In genomic region chr5:156076912-156077311, GRCh38 we compare ENCODE assay signal across 34 cellular contexts.
A peak's percentile ranks its signal among the peaks of the same experiment; 100 is the strongest.
DNase-seq lines count a peak whose midpoint lies in the region; ATAC-seq, FAIRE-seq and TF ChIP-seq lines count a peak whose summit lies in the region.
"Had no signal": no experiment of that assay in that cellular context is flagged by ENCODE, and none has a peak within 500 bp of the region (broad histone marks: within the 10 kb centered on the region; RNA-seq: fewer than 3 reads in every experiment).

No MANE protein-coding gene starts in this region.

- 2% methylated on average over 4 of the region's 4 CpGs for WGBS in HepG2 (ENCODE audit: low lambda C conversion rate)
- WGBS in right lobe of liver (ENCODE audit: insufficient coverage, low coverage, low lambda C conversion rate, missing lambda C conversion rate) = 48% methylated on average over 4 of the region's 4 CpGs
- WGBS in K562 (ENCODE audit: insufficient coverage, low coverage, missing lambda C conversion rate) = 0% methylated on average over 4 of the region's 4 CpGs

- no peak overlapping the region for H3K4me3 Mint-ChIP-seq in stimulated activated naive CD8-positive, alpha-beta T cell treated with anti-CD3 and anti-CD28 coated beads, Interleukin-15, amount 100 ng/mL, for 72 hours
- H3K4me3 Mint-ChIP-seq: B cell; CD14-positive monocyte; CD4-positive, alpha-beta memory T cell; CD4-positive, alpha-beta T cell; CD4-positive, CD25-positive, alpha-beta regulatory T cell; CD8-positive, alpha-beta memory T cell; CD8-positive, alpha-beta T cell had no signal

- intact Hi-C loops in HepG2 (cut with micrococcal nuclease; ENCODE audit: unreplicated experiment) = no loop called here
- intact Hi-C loops in right lobe of liver (cut with DNase I) = no loop called here
- intact Hi-C loops in K562 (cut with micrococcal nuclease) = no loop called here

- H3K36me3 ChIP-seq in HepG2 (replicated peaks in 1 of 2; ENCODE audit: control insufficient read depth in 1 of 2, insufficient read depth in 2 of 2, low read length in 2 of 2) (no peaks in the 10 kb centered on the region), right lobe of liver (no peaks in the 10 kb centered on the region), K562 (ENCODE audit: control insufficient read depth, insufficient read depth, low read length) (no peaks in the 10 kb centered on the region)
- H3K36me3 ChIP-seq: BE2C; BLaER1; BLaER1 treated with 17β-estradiol and CSF1 and Interleukin-3, amounts not matched to agents 10 nM and 100 nM had no signal

- CTCF ChIA-PET in HepG2 (lab: Yijun Ruan, JAX; ENCODE audit: low intra/inter-chr PET ratio, low total read pairs) (no interaction called here), K562 (lab: Yijun Ruan, JAX; ENCODE audit: low intra/inter-chr PET ratio) (no interaction called here)

- no peak for FAIRE-seq in HepG2 (lab: Jason Lieb, UNC)
- FAIRE-seq in K562 (lab: Jason Lieb, UNC) = no peak
- FAIRE-seq: A204.1, D721Med had no signal

- H2AFZ ChIP-seq in HepG2 (ENCODE audit: low read length) (no peak overlapping the region), K562 (ENCODE audit: low read depth, low read length) (no peak overlapping the region)

- H3K27me3 ChIP-seq in HepG2 (ENCODE audit: control insufficient read depth in 1 of 2, insufficient read depth in 2 of 2, low read length in 2 of 2) (no peaks in the 10 kb centered on the region), right lobe of liver (no peaks in the 10 kb centered on the region), K562 (ENCODE audit: control insufficient read depth in 2 of 2, insufficient read depth in 2 of 2, low read length in 2 of 2) (no peaks in the 10 kb centered on the region)
- H3K27me3 ChIP-seq: BE2C; BLaER1; BLaER1 treated with 17β-estradiol and CSF1 and Interleukin-3, amounts not matched to agents 10 nM and 100 nM had no signal

- ATAC-seq in HepG2 (no peak), right lobe of liver (no peak), K562 (no peak)
- ATAC-seq in stimulated activated naive CD8-positive, alpha-beta T cell treated with anti-CD3 and anti-CD28 coated beads, Interleukin-15, amount 100 ng/mL, for 72 hours = no peak
- ATAC-seq: A549; CD8-positive, alpha-beta T cell had no signal

- H3K79me2 ChIP-seq in HepG2 (ENCODE audit: insufficient read depth, low read length) = no peaks in the 10 kb centered on the region
- H3K79me2 ChIP-seq in K562 (ENCODE audit: control insufficient read depth, insufficient read depth, low read length) = no peaks in the 10 kb centered on the region

- no peak overlapping the region for H3K27ac Mint-ChIP-seq in stimulated activated naive CD8-positive, alpha-beta T cell treated with anti-CD3 and anti-CD28 coated beads, Interleukin-15, amount 100 ng/mL, for 72 hours
- H3K27ac Mint-ChIP-seq: B cell; CD14-positive monocyte; CD4-positive, alpha-beta memory T cell; CD4-positive, alpha-beta T cell; CD4-positive, CD25-positive, alpha-beta regulatory T cell; CD8-positive, alpha-beta memory T cell; CD8-positive, alpha-beta T cell had no signal

- H3K4me2 ChIP-seq in HepG2 (ENCODE audit: low read depth, low read length) = no peak overlapping the region
- H3K4me2 ChIP-seq in K562 (ENCODE audit: insufficient read depth, low read length) = no peak overlapping the region
- H3K4me2 ChIP-seq: A549; BLaER1; BLaER1 treated with 17β-estradiol and CSF1 and Interleukin-3, amounts not matched to agents 10 nM and 100 nM had no signal

- in situ Hi-C loops in HepG2 (cut with HindIII; ENCODE audit: extremely low pct_ligation_motif_present, low pct_unique_long_range_greater_than_20kb) = no loop called here
- in situ Hi-C loops in G401 (cut with HindIII; ENCODE audit: low sequenced_read_pairs) = no loop called here
- in situ Hi-C loops in K562 (cut with MboI) = no loop called here

- H3K4me1 Mint-ChIP-seq in stimulated activated naive CD8-positive, alpha-beta T cell treated with anti-CD3 and anti-CD28 coated beads, Interleukin-15, amount 100 ng/mL, for 72 hours = no peaks in the 10 kb centered on the region
- H3K4me1 Mint-ChIP-seq: B cell; CD14-positive monocyte; CD4-positive, alpha-beta memory T cell; CD4-positive, CD25-positive, alpha-beta regulatory T cell; CD8-positive, alpha-beta memory T cell had no signal

- H3K4me1 ChIP-seq in HepG2 (ENCODE audit: insufficient read depth, low read length) (no peaks in the 10 kb centered on the region), right lobe of liver (no peaks in the 10 kb centered on the region), K562 (replicated peaks in 1 of 2; ENCODE audit: control insufficient read depth in 2 of 2, insufficient read depth in 2 of 2, low read length in 2 of 2) (no peaks in the 10 kb centered on the region)
- H3K4me1 ChIP-seq: A549; BE2C; BLaER1; BLaER1 treated with 17β-estradiol and CSF1 and Interleukin-3, amounts not matched to agents 10 nM and 100 nM; Caco-2 had no signal

- TF ChIP-seq CTCF in HepG2 (CRISPR knock-in tag; IDR thresholded peaks at IDR 0.05) = no peak
- TF ChIP-seq CTCF in right lobe of liver (IDR thresholded peaks at IDR 0.05) = no peak
- TF ChIP-seq CTCF in K562 (IDR thresholded peaks at IDR 0.05 in 2 of 3, conservative IDR thresholded peaks at IDR 0.05 in 1 of 3; ENCODE audit: insufficient read depth in 2 of 3, low read depth in 1 of 3, low read length in 3 of 3) = no peak

- no peak overlapping the region for H3K9ac ChIP-seq in HepG2 (ENCODE audit: insufficient read depth, low read depth, low read length)
- H3K9ac ChIP-seq in K562 (ENCODE audit: insufficient read depth in 1 of 2, low read depth in 2 of 2, low read length in 2 of 2) = no peak overlapping the region
- H3K9ac ChIP-seq: BLaER1; BLaER1 treated with 17β-estradiol and CSF1 and Interleukin-3, amounts not matched to agents 10 nM and 100 nM had no signal

- BruUV-seq in HepG2 (replicated peaks; lab: Mats Ljungman, UMichigan) (no TSS peak), K562 (replicated peaks; lab: Mats Ljungman, UMichigan) (no TSS peak)

- peaks cover 44% of the 10 kb centered on the region for H3K9me3 ChIP-seq in HepG2 (ENCODE audit: low read length)
- no peaks in the 10 kb centered on the region for H3K9me3 ChIP-seq in right lobe of liver
- no peaks in the 10 kb centered on the region for H3K9me3 ChIP-seq in K562 (replicated peaks; ENCODE audit: control insufficient read depth, insufficient read depth, low read depth, low read length)
- H3K9me3 ChIP-seq: A549, BE2C, Caco-2 had no signal

- H3K27ac ChIP-seq in HepG2 (ENCODE audit: extremely low read length, insufficient read depth, low read length) = no peak overlapping the region
- no peak overlapping the region for H3K27ac ChIP-seq in right lobe of liver
- no peak overlapping the region for H3K27ac ChIP-seq in K562 (ENCODE audit: extremely low read depth, low read depth, low read length)
- H3K27ac ChIP-seq: 22Rv1; A549; BLaER1; BLaER1 treated with 17β-estradiol and CSF1 and Interleukin-3, amounts not matched to agents 10 nM and 100 nM; C4-2B had no signal

- no peak for TF ChIP-seq EP300 in HepG2 (IDR thresholded peaks at IDR 0.05; ENCODE audit: low read depth in 2 of 2, low read length in 2 of 2)
- no peak for TF ChIP-seq EP300 in HepG2 (CRISPR knock-in tag; IDR thresholded peaks at IDR 0.05; ENCODE audit: borderline replicate concordance)
- no peak for TF ChIP-seq EP300 in K562 (IDR thresholded peaks at IDR 0.05; ENCODE audit: low read length)

- H3K27me3 Mint-ChIP-seq in stimulated activated naive CD8-positive, alpha-beta T cell treated with anti-CD3 and anti-CD28 coated beads, Interleukin-15, amount 100 ng/mL, for 72 hours = no peaks in the 10 kb centered on the region
- H3K27me3 Mint-ChIP-seq: B cell; CD4-positive, alpha-beta T cell; CD4-positive, CD25-positive, alpha-beta regulatory T cell had no signal

- H4K20me1 ChIP-seq in HepG2 (ENCODE audit: insufficient read depth, low read length) = no peaks in the 10 kb centered on the region
- no peaks in the 10 kb centered on the region for H4K20me1 ChIP-seq in K562 (replicated peaks; ENCODE audit: control insufficient read depth, insufficient read depth, low read length)
- H4K20me1 ChIP-seq: BLaER1; BLaER1 treated with 17β-estradiol and CSF1 and Interleukin-3, amounts not matched to agents 10 nM and 100 nM had no signal

- POLR2A ChIA-PET in HepG2 (lab: Yijun Ruan, JAX) = no interaction called here
- POLR2A ChIA-PET in K562 (lab: Yijun Ruan, JAX) = no interaction called here

- no peak for TF ChIP-seq RAD21 in HepG2 (CRISPR knock-in tag; IDR thresholded peaks at IDR 0.05)
- no peak for TF ChIP-seq RAD21 in K562 (CRISPR knock-in tag; conservative IDR thresholded peaks at IDR 0.05 in 1 of 2, IDR thresholded peaks at IDR 0.05 in 1 of 2)

- DNase-seq in HepG2 (ENCODE audit: low spot score) (no peak), right lobe of liver (no peak), G401 (ENCODE audit: low spot score) (peak; percentile 0), K562 (ENCODE audit: extremely low read depth in 1 of 4, low spot score in 3 of 4) (no peak), DMS79 treated with DMSO at 0.1 percent for 48 hours (lab: John Stamatoyannopoulos, UW) (no peak)
- no peak for DNase-seq in stimulated activated naive CD8-positive, alpha-beta T cell treated with anti-CD3 and anti-CD28 coated beads, Interleukin-15, amount 100 ng/mL, for 72 hours
- DNase-seq: 8988T; ACHN; AML-193; BE2C; C1 segment of cervical spinal cord; Caco-2; Calu3; CD4-positive, alpha-beta memory T cell; CD4-positive, alpha-beta T cell; CD4-positive, CD25-positive, alpha-beta regulatory T cell; CD8-positive, alpha-beta memory T cell; CD8-positive, alpha-beta T cell; COR-L47; DMS 273 treated with DMSO at 0.1 percent for 48 hours; DMS153; DMS53; DMS79; DND-41; EL had no signal

- no peaks in the 10 kb centered on the region for H3K9me1 ChIP-seq in K562 (ENCODE audit: control insufficient read depth, insufficient read depth, low read length)

- TF ChIP-seq POLR2A in HepG2 (IDR thresholded peaks at IDR 0.05; ENCODE audit: insufficient read depth in 1 of 2, low read depth in 2 of 2, low read length in 2 of 2) (no peak), right lobe of liver (IDR thresholded peaks at IDR 0.05) (no peak), K562 (conservative IDR thresholded peaks at IDR 0.05) (no peak)

- H3K4me3 ChIP-seq in HepG2 (replicated peaks in 1 of 3; ENCODE audit: insufficient read depth in 1 of 3, low read depth in 2 of 3, low read length in 3 of 3) (no peak overlapping the region), right lobe of liver (no peak overlapping the region), K562 (no peak overlapping the region)
- H3K4me3 ChIP-seq: A549; BLaER1; BLaER1 treated with 17β-estradiol and CSF1 and Interleukin-3, amounts not matched to agents 10 nM and 100 nM had no signal

- peaks cover 14 to 38% of the 10 kb centered on the region in 2 donors for H3K9me3 Mint-ChIP-seq in stimulated activated naive CD8-positive, alpha-beta T cell treated with anti-CD3 and anti-CD28 coated beads, Interleukin-15, amount 100 ng/mL, for 72 hours

TF ChIP-seq in HepG2, 621 proteins besides CTCF, POLR2A, EP300 and RAD21 (continues in another document):
- TF ChIP-seq RAD51 (IDR thresholded peaks at IDR 0.05; ENCODE audit: borderline replicate concordance) = peak; percentile 68
- TF ChIP-seq GATAD2A (CRISPR knock-in tag; IDR thresholded peaks at IDR 0.05) = no peak
- no peak for TF ChIP-seq RARA (CRISPR knock-in tag; IDR thresholded peaks at IDR 0.05)

TF ChIP-seq in K562, 482 proteins besides CTCF, POLR2A, EP300 and RAD21 (continues in another document):
- no peak for TF ChIP-seq ZNF431 (CRISPR knock-in tag; IDR thresholded peaks at IDR 0.05)

Comparison
In these comparisons a context has a peak if more than half of its experiments do, and no peak if none do; other contexts are left out.
1. Of the 241 proteins assayed by ChIP-seq in both HepG2 and K562: peak only in HepG2: RAD51; only in K562: TFE3; in both: none; in neither: 239.